14 cellular contexts compared by ENCODE assay signal in the genomic region with DNA sequence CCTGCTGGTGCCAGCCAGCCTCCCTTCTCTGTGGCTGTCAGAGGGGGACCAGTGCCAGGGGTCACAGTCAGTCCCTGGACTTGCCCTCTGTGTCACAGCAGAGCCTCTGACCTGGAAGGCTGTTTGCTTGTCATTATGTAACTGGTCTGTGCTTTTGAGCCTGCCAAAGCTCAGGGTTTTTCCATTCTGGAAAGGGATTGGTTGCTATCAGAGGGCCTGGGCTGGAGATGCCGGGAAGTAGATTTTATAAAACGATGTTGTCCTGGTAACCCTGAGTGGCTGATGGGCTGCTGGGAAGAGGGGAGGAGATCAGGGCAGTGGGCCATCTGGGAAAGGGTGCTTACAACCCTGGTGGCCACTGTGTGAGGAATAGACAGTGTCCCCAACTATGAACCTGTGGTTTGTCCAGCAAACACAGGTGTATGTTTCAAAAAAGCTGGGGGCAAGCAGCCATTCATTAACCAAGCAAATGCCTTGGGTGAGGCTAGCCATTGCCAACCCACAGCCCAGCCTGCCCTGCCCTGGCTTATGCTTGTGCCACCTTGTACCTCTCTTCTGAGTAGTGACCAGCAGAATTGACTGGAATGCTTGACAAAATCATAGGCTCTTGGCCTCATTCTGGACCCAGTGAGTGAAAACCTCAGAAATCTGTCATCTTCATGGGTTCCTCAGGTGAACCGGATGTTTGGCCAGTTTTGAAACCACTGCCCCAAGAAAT.
DNase-seq lines count a peak whose midpoint lies in the region; TF ChIP-seq lines count a peak whose summit lies in the region.
"Had no signal": no experiment of that assay in that cellular context is flagged by ENCODE, and none has a peak within 500 bp of the region (broad histone marks: within the 10 kb centered on the region; RNA-seq: fewer than 3 reads in every experiment).

No MANE protein-coding gene starts in this region.

- H3K27ac Mint-ChIP-seq in T-helper 2 cell treated with Interferon-gamma antibody and Interleukin-4, amounts not matched to agents 5 μg/mL and 100 μg/mL, for 36 hours = no peak overlapping the region
- H3K27ac Mint-ChIP-seq: type B pancreatic cell had no signal

- no peaks in the 10 kb centered on the region for H3K4me1 Mint-ChIP-seq in T-helper 2 cell treated with Interferon-gamma antibody and Interleukin-4, amounts not matched to agents 5 μg/mL and 100 μg/mL, for 36 hours (ENCODE audit: low read depth)
- H3K4me1 Mint-ChIP-seq: neural crest cell had no signal

- CTCF ChIA-PET in GM10248 (lab: Yijun Ruan, JAX) = no interaction called here

- H3K36me3 Mint-ChIP-seq in T-helper 2 cell treated with Interferon-gamma antibody and Interleukin-4, amounts not matched to agents 5 μg/mL and 100 μg/mL, for 36 hours (ENCODE audit: low read depth) = no peaks in the 10 kb centered on the region
- H3K36me3 Mint-ChIP-seq: type B pancreatic cell had no signal

- DNase-seq in GM10248 (ENCODE audit: extremely low spot score) (peak; percentile 3), hypothalamus (lab: John Stamatoyannopoulos, UW) (peak in 32 of 51 donors; percentile 8 to 79 (median 48)), pons (ENCODE audit: low spot score) (peak; percentile 50), UCSD-AML1 (lab: John Stamatoyannopoulos, UW; ENCODE audit: unreplicated experiment) (no peak), NOMO-1 (lab: John Stamatoyannopoulos, UW; ENCODE audit: unreplicated experiment in 2 of 2) (no peak)
- no peak for DNase-seq in T-helper 2 cell treated with Interferon-gamma antibody and Interleukin-4, amounts not matched to agents 5 μg/mL and 100 μg/mL, for 36 hours (ENCODE audit: low spot score)
- DNase-seq: activated CD4-positive, alpha-beta T cell treated with anti-CD3 and anti-CD28 coated beads, Interleukin-2, amount 50 U/mL, for 48 hours; activated effector memory CD4-positive, alpha-beta T cell treated with Interleukin-2 at 50 U/mL for 16 hours; DMS 273 treated with DMSO at 0.1 percent for 48 hours; stimulated activated CD4-positive, alpha-beta T cell treated with anti-CD3 and anti-CD28 coated beads, Interleukin-4, amount 100 ng/mL, for 1 hour had no signal

- peaks cover 25% of the 10 kb centered on the region for H3K27me3 Mint-ChIP-seq in T-helper 2 cell treated with Interferon-gamma antibody and Interleukin-4, amounts not matched to agents 5 μg/mL and 100 μg/mL, for 36 hours (ENCODE audit: low read depth)

- POLR2A ChIA-PET in GM10248 (lab: Yijun Ruan, JAX) = no interaction called here

- H3K4me3 Mint-ChIP-seq in T-helper 2 cell treated with Interferon-gamma antibody and Interleukin-4, amounts not matched to agents 5 μg/mL and 100 μg/mL, for 36 hours = no peak overlapping the region
- H3K4me3 Mint-ChIP-seq: neural crest cell, type B pancreatic cell had no signal

- H3K27ac ChIP-seq in angular gyrus (ENCODE audit: low read depth, low read length) = peak overlapping the region; percentile 83
- H3K27ac ChIP-seq: SK-N-MC had no signal

- no peaks in the 10 kb centered on the region for H3K9me3 Mint-ChIP-seq in T-helper 2 cell treated with Interferon-gamma antibody and Interleukin-4, amounts not matched to agents 5 μg/mL and 100 μg/mL, for 36 hours
- H3K9me3 Mint-ChIP-seq: neural crest cell, type B pancreatic cell had no signal

- no peak for TF ChIP-seq CTCF in GM10248 (IDR thresholded peaks at IDR 0.05; ENCODE audit: control extremely low read depth, extremely low read depth, low read depth, missing control alignments)

Comparison
In these comparisons a context has a peak if more than half of its experiments do, and no peak if none do; other contexts are left out.
1. DNase-seq: peak in GM10248 (single experiment), hypothalamus (32 of 51) and pons (single experiment); none in T-helper 2 cell treated with Interferon-gamma antibody and Interleukin-4, amounts not matched to agents 5 μg/mL and 100 μg/mL, for 36 hours (single experiment), UCSD-AML1 (single experiment) and NOMO-1 (0 of 2).